In the genomic region with DNA sequence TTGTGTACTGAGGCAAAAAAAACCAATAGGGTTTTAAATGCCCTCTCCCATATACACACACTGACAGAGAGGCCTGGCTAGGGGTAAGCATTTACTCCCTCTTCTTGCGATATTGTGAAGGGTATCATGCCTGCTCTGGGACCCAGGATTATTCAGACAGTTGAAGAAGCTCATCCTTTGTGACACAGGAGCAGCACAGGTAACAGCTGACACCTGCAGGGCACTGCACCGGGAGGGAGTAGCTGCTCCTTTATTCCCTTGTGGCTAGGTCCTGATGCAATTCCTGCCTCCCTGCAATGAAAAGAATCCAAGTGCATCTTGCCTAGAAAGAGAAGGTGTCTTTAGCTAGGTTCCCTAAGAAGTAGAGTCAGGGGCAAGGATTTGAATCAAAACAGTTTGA, we compare ENCODE assay signal across 9 cellular contexts.
"Had no signal": no experiment of that assay in that cellular context is flagged by ENCODE, and none has a peak within 500 bp of the region (broad histone marks: within the 10 kb centered on the region; RNA-seq: fewer than 3 reads in every experiment).

No MANE protein-coding gene starts in this region.

- ATAC-seq: GM23338, K562 had no signal

- H3K4me2 ChIP-seq: GM23338 had no signal

- H3K27ac ChIP-seq: HL-60 had no signal

- FAIRE-seq: H1, H54, K562 had no signal

- H3K4me3 ChIP-seq: GM23338, K562 had no signal

- DNase-seq: H9, HCEC 1CT, IMR-90, KG1 had no signal

- H2AFZ ChIP-seq: GM23338 had no signal
